ENCODE assay signal across 2 cellular contexts in the genomic region with DNA sequence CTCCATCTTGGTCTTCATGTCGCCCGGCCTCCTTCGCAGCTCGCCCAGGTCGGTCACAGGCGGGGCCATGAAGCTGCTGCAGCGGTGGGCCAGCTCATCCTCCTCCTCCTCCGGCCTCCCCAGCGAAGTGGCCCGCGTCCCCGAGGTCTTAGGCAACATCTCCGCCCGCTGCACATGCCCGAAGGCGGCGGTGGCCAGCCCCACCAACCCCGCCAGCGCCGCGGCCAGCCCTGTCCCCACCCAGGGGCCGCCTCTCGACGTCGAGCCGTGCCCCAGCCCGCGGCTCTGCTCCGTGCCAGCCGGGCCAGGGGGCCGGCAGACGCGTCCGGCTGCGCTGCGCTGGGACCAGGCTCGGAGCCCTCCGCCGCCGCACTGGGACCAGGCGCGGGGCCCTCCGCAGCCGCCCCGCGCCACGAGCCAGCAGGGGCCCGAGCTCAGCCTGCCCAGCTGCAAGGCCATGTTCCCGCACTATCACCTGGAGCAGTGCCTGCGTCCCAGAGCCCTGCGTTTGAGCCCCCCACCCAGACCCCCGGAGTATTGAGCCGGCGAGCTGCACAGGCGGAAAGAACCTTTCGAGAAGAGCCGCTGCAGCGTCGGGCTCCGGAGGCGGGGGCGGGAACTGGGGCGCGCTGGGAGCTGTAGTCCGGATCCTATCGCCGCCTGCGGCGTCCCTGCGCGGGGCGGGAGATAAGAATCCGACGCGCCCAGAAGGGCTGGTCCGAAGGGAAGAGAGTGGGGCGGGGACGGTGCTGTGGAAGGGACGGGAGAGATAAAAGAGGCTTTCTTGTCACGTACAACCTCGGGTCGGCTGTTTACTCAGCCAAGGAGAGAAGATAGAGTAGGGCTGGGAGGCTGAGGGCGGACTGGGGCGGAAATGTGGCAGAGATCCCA.
TF ChIP-seq lines count a peak whose summit lies in the region.

A gene (minus strand): TSS at position 566 of the 891 bp plus-strand sequence. CDS start 107 bp downstream, at position 459.

TF ChIP-seq in GM23338, 12 proteins besides CTCF, POLR2A, EP300 and RAD21 (continued from another document):
- TF ChIP-seq, protein P1, sequence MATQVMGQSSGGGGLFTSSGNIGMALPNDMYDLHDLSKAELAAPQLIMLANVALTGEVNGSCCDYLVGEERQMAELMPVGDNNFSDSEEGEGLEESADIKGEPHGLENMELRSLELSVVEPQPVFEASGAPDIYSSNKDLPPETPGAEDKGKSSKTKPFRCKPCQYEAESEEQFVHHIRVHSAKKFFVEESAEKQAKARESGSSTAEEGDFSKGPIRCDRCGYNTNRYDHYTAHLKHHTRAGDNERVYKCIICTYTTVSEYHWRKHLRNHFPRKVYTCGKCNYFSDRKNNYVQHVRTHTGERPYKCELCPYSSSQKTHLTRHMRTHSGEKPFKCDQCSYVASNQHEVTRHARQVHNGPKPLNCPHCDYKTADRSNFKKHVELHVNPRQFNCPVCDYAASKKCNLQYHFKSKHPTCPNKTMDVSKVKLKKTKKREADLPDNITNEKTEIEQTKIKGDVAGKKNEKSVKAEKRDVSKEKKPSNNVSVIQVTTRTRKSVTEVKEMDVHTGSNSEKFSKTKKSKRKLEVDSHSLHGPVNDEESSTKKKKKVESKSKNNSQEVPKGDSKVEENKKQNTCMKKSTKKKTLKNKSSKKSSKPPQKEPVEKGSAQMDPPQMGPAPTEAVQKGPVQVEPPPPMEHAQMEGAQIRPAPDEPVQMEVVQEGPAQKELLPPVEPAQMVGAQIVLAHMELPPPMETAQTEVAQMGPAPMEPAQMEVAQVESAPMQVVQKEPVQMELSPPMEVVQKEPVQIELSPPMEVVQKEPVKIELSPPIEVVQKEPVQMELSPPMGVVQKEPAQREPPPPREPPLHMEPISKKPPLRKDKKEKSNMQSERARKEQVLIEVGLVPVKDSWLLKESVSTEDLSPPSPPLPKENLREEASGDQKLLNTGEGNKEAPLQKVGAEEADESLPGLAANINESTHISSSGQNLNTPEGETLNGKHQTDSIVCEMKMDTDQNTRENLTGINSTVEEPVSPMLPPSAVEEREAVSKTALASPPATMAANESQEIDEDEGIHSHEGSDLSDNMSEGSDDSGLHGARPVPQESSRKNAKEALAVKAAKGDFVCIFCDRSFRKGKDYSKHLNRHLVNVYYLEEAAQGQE (IDR thresholded peaks at IDR 0.05; ENCODE audit: unreplicated experiment) = no peak
TF ChIP-seq in GM23338: peak in this region for 3.

TF ChIP-seq in neural cell, 6 proteins besides CTCF, POLR2A, EP300 and RAD21 (continued from another document):
- TF ChIP-seq, protein P1 (IDR thresholded peaks at IDR 0.05; ENCODE audit: borderline replicate concordance) = no peak
- TF ChIP-seq POLR2AphosphoS5 (IDR thresholded peaks at IDR 0.05) (peak; percentile 50), MXI1 (conservative IDR thresholded peaks at IDR 0.05; ENCODE audit: poor library complexity, severe bottlenecking) (peak; percentile 64), EZH2 (IDR thresholded peaks at IDR 0.05; ENCODE audit: borderline replicate concordance, insufficient read depth, low read length, poor library complexity, severe bottlenecking) (no peak)
